ENCODE assay signal across 14 cellular contexts in the genomic region with DNA sequence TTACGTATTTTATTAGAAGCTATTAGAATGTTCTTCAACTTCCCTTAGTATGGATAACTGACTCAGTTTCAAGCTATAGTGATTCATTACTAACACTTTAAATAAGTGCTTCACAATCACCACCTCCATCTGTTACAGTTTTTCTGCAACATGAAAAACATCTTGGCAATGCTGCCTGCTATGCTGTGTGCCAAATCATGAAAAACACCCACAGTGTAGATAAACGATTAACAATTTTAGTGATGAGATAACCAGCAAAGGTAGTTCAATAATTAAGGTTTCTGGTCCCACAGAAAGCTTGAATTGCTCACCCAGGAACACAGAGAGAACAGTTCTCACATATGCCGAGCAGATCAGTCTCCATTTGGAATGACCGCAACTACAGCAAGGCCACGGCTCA. TPM values are rescaled to one million over a fixed set of nuclear protein-coding genes. Genes with fewer than 3 reads are reported as not detected.
A peak's percentile ranks its signal among the peaks of the same experiment; 100 is the strongest.
DNase-seq lines count a peak whose midpoint lies in the region; ATAC-seq and TF ChIP-seq lines count a peak whose summit lies in the region.
"Had no signal": no experiment of that assay in that cellular context is flagged by ENCODE, and none has a peak within 500 bp of the region (broad histone marks: within the 10 kb centered on the region; RNA-seq: fewer than 3 reads in every experiment).

No MANE protein-coding gene starts in this region.

- WGBS in right cardiac atrium: 67% methylated on average over 5 of the region's 5 CpGs

- no peaks in the 10 kb centered on the region for H3K36me3 ChIP-seq in CD4-positive, CD25-positive, alpha-beta regulatory T cell (ENCODE audit: control insufficient read depth, insufficient read depth, low read length)
- no peaks in the 10 kb centered on the region for H3K36me3 ChIP-seq in GM23338 (ENCODE audit: insufficient read depth)
- no peaks in the 10 kb centered on the region for H3K36me3 ChIP-seq in naive thymus-derived CD4-positive, alpha-beta T cell (ENCODE audit: control insufficient read depth in 2 of 3, insufficient read depth in 3 of 3, low read length in 3 of 3)

- H3K79me2 ChIP-seq in GM23338 (replicated peaks; ENCODE audit: insufficient read depth): peaks cover 86% of the 10 kb centered on the region

- CTCF ChIA-PET in activated CD8-positive, alpha-beta T cell treated with anti-CD3 and anti-CD28 coated beads, Interleukin-2, amount 10 ng/mL, durations not matched to agents 7 days and 5 days (lab: Charles Lee): interaction anchor here (1.3 to 6.9 kb wide), 2 partner anchors 18 to 70 kb away, joined by 3 to 46 read pairs; partner anchors contain the start of gene MIF4GD
- CTCF ChIA-PET in naive thymus-derived CD4-positive, alpha-beta T cell (lab: Charles Lee): interaction anchor here (0.6 kb wide), 1 partner anchor 72 kb away, joined by 3 read pairs; no protein-coding TSS in a partner anchor

- 0 out of 2 replicates have a peak, but pooled peaks cover 3% of the 10 kb centered on the region for H4K20me1 ChIP-seq in GM23338 (replicated peaks; ENCODE audit: insufficient read depth)

- H3K4me3 Mint-ChIP-seq in CD4-positive, CD25-positive, alpha-beta regulatory T cell: peak overlapping the region in 3 of 4 donors; percentile 49 to 74 (median 69)
- no peak overlapping the region; the same call in 2 of the 3 replicates for H3K4me3 Mint-ChIP-seq in GM23338
- no peak overlapping the region for H3K4me3 Mint-ChIP-seq in activated CD8-positive, alpha-beta T cell treated with anti-CD3 and anti-CD28 coated beads, Interleukin-2, amount 10 ng/mL, durations not matched to agents 7 days and 5 days
- peak overlapping the region in 7 of 10 donors; percentile 18 to 83 (median 55) for H3K4me3 Mint-ChIP-seq in naive thymus-derived CD4-positive, alpha-beta T cell

- in situ Hi-C loops in KBM-7 (cut with MboI; ENCODE audit: low pct_unique_long_range_greater_than_20kb, low sequenced_read_pairs): no loop called here

- peaks cover 11% of the 10 kb centered on the region for H3F3A ChIP-seq in GM23338 (replicated peaks; ENCODE audit: low read depth)

- H3K9me2 ChIP-seq in GM23338 (ENCODE audit: insufficient read depth): no peaks in the 10 kb centered on the region

- no peaks in the 10 kb centered on the region for H3K27me3 ChIP-seq in CD4-positive, CD25-positive, alpha-beta regulatory T cell (ENCODE audit: control insufficient read depth, insufficient read depth, low read length)
- H3K27me3 ChIP-seq in GM23338 (ENCODE audit: insufficient read depth) (no peaks in the 10 kb centered on the region), right cardiac atrium (ENCODE audit: control insufficient read depth, insufficient read depth) (no peaks in the 10 kb centered on the region)
- no peaks in the 10 kb centered on the region for H3K27me3 ChIP-seq in naive thymus-derived CD4-positive, alpha-beta T cell (ENCODE audit: control insufficient read depth in 2 of 2, insufficient read depth in 2 of 2, low read length in 2 of 2)

- TF ChIP-seq CTCF in GM23338 (conservative IDR thresholded peaks at IDR 0.05; ENCODE audit: low read depth in 2 of 2): no peak

- H3K36me3 Mint-ChIP-seq in CD4-positive, CD25-positive, alpha-beta regulatory T cell: peaks cover 6% of the 10 kb centered on the region
- H3K36me3 Mint-ChIP-seq in GM23338 (ENCODE audit: low read depth): peaks cover 2% of the 10 kb centered on the region; the same call in 1 of the 3 replicates
- peaks cover 26% of the 10 kb centered on the region for H3K36me3 Mint-ChIP-seq in activated CD8-positive, alpha-beta T cell treated with anti-CD3 and anti-CD28 coated beads, Interleukin-2, amount 10 ng/mL, durations not matched to agents 7 days and 5 days (ENCODE audit: low read depth)
- H3K36me3 Mint-ChIP-seq in naive thymus-derived CD4-positive, alpha-beta T cell: peaks cover 0 to 14% (median 0%) of the 10 kb centered on the region in 5 donors

- POLR2A ChIA-PET in activated CD8-positive, alpha-beta T cell treated with anti-CD3 and anti-CD28 coated beads, Interleukin-2, amount 10 ng/mL, durations not matched to agents 7 days and 5 days (lab: Charles Lee): no interaction called here
- POLR2A ChIA-PET in naive thymus-derived CD4-positive, alpha-beta T cell (lab: Charles Lee): interaction anchor here (0.6 to 1.0 kb wide), 2 partner anchors 10 to 351 kb away, joined by 3 read pairs; no protein-coding TSS in a partner anchor

- no peak overlapping the region for H2AFZ ChIP-seq in GM23338

- H3K4me1 Mint-ChIP-seq in CD4-positive, CD25-positive, alpha-beta regulatory T cell: peaks cover 42 to 89% (median 69%) of the 10 kb centered on the region in 4 donors
- peaks cover 56% of the 10 kb centered on the region for H3K4me1 Mint-ChIP-seq in GM23338
- peaks cover 87% of the 10 kb centered on the region for H3K4me1 Mint-ChIP-seq in activated CD8-positive, alpha-beta T cell treated with anti-CD3 and anti-CD28 coated beads, Interleukin-2, amount 10 ng/mL, durations not matched to agents 7 days and 5 days (ENCODE audit: low read depth)
- H3K4me1 Mint-ChIP-seq in naive thymus-derived CD4-positive, alpha-beta T cell: peaks cover 61 to 94% (median 82%) of the 10 kb centered on the region in 7 donors

- H3K9me3 ChIP-seq in CD4-positive, CD25-positive, alpha-beta regulatory T cell (ENCODE audit: control insufficient read depth in 2 of 2, low read length in 2 of 2): no peaks in the 10 kb centered on the region
- H3K9me3 ChIP-seq in naive thymus-derived CD4-positive, alpha-beta T cell (ENCODE audit: control insufficient read depth in 2 of 3, low read length in 3 of 3): no peaks in the 10 kb centered on the region
- no peaks in the 10 kb centered on the region for H3K9me3 ChIP-seq in right cardiac atrium (ENCODE audit: control insufficient read depth, low read length)

- H3K27ac ChIP-seq in CD4-positive, CD25-positive, alpha-beta regulatory T cell (ENCODE audit: insufficient read depth, low read length, poor library complexity, severe bottlenecking): peak overlapping the region; percentile 66
- H3K27ac ChIP-seq in GM23338 (ENCODE audit: low read depth): peak overlapping the region; percentile 84
- H3K27ac ChIP-seq in naive thymus-derived CD4-positive, alpha-beta T cell (ENCODE audit: low read depth, low read length): peak overlapping the region; percentile 40
- no peak overlapping the region for H3K27ac ChIP-seq in right cardiac atrium (ENCODE audit: low read length)

- no peaks in the 10 kb centered on the region for H3K9me3 Mint-ChIP-seq in CD4-positive, CD25-positive, alpha-beta regulatory T cell
- H3K9me3 Mint-ChIP-seq in GM23338: no peaks in the 10 kb centered on the region
- peaks cover 4% of the 10 kb centered on the region for H3K9me3 Mint-ChIP-seq in activated CD8-positive, alpha-beta T cell treated with anti-CD3 and anti-CD28 coated beads, Interleukin-2, amount 10 ng/mL, durations not matched to agents 7 days and 5 days (ENCODE audit: insufficient read depth)
- no peaks in the 10 kb centered on the region for H3K9me3 Mint-ChIP-seq in naive thymus-derived CD4-positive, alpha-beta T cell

- no peak overlapping the region for H3K4me3 ChIP-seq in CD4-positive, CD25-positive, alpha-beta regulatory T cell (ENCODE audit: low read depth, low read length)
- H3K4me3 ChIP-seq in GM23338: no peak overlapping the region
- no peak overlapping the region for H3K4me3 ChIP-seq in naive thymus-derived CD4-positive, alpha-beta T cell (ENCODE audit: low read length)
- H3K4me3 ChIP-seq in right cardiac atrium (ENCODE audit: low read length): no peak overlapping the region

- H3K4me2 ChIP-seq in GM23338: 0 out of 2 replicates have a peak overlapping the region, but pooled peaks have one; percentile 7

- intact Hi-C loops in naive thymus-derived CD4-positive, alpha-beta T cell (cut with micrococcal nuclease): no loop called here
- intact Hi-C loops in right cardiac atrium (cut with DNase I): loop anchor here in 1 of 4 donors (10.0 kb wide), 1 partner anchor 54 kb away; no protein-coding TSS in a partner anchor

- no peak for DNase-seq in CD4-positive, CD25-positive, alpha-beta regulatory T cell
- no peak for DNase-seq in GM23338 (ENCODE audit: low spot score)
- DNase-seq in activated CD8-positive, alpha-beta T cell treated with anti-CD3 and anti-CD28 coated beads, Interleukin-2, amount 10 ng/mL, durations not matched to agents 7 days and 5 days: no peak
- no peak for DNase-seq in naive thymus-derived CD4-positive, alpha-beta T cell
- no peak for DNase-seq in H4 (ENCODE audit: low spot score)
- DNase-seq in right cardiac atrium: no peak
- DNase-seq in KBM-7: no peak
- no peak for DNase-seq in SW 1271 (lab: John Stamatoyannopoulos, UW)
- DNase-seq: NCI-H2081; PC-3; posterior cingulate gyrus; stimulated activated CD4-positive, alpha-beta T cell treated with anti-CD3 and anti-CD28 coated beads, Interleukin-2, amount 100 ng/mL, for 48 hours; stimulated activated naive CD8-positive, alpha-beta T cell treated with anti-CD3 and anti-CD28 coated beads, Interleukin-15, Interleukin-2, amounts not matched to agents 100 U/mL and 50 U/mL, for 24 hours; T1000 had no signal

- H3K27me3 Mint-ChIP-seq in CD4-positive, CD25-positive, alpha-beta regulatory T cell: no peaks in the 10 kb centered on the region
- peaks cover 3% of the 10 kb centered on the region for H3K27me3 Mint-ChIP-seq in GM23338 (ENCODE audit: insufficient read depth, low read depth, poor library complexity)
- H3K27me3 Mint-ChIP-seq in activated CD8-positive, alpha-beta T cell treated with anti-CD3 and anti-CD28 coated beads, Interleukin-2, amount 10 ng/mL, durations not matched to agents 7 days and 5 days (ENCODE audit: low read depth): no peaks in the 10 kb centered on the region
- no peaks in the 10 kb centered on the region for H3K27me3 Mint-ChIP-seq in naive thymus-derived CD4-positive, alpha-beta T cell

- ATAC-seq in CD4-positive, CD25-positive, alpha-beta regulatory T cell (ENCODE audit: low read depth in 2 of 2): no peak
- ATAC-seq in GM23338: no peak
- no peak for ATAC-seq in activated CD8-positive, alpha-beta T cell treated with anti-CD3 and anti-CD28 coated beads, Interleukin-2, amount 10 ng/mL, durations not matched to agents 7 days and 5 days
- no peak for ATAC-seq in naive thymus-derived CD4-positive, alpha-beta T cell
- no peak for ATAC-seq in right cardiac atrium
- ATAC-seq: PC-3; stimulated activated naive CD8-positive, alpha-beta T cell treated with anti-CD3 and anti-CD28 coated beads, Interleukin-15, Interleukin-2, amounts not matched to agents 100 U/mL and 50 U/mL, for 24 hours had no signal

- H3K27ac Mint-ChIP-seq in CD4-positive, CD25-positive, alpha-beta regulatory T cell: peak overlapping the region; percentile 11 to 85 (median 85)
- H3K27ac Mint-ChIP-seq in GM23338: peak overlapping the region; percentile 42; the same call in 1 of the 2 replicates
- H3K27ac Mint-ChIP-seq in activated CD8-positive, alpha-beta T cell treated with anti-CD3 and anti-CD28 coated beads, Interleukin-2, amount 10 ng/mL, durations not matched to agents 7 days and 5 days: peak overlapping the region; percentile 83
- peak overlapping the region; percentile 66 to 93 (median 88) for H3K27ac Mint-ChIP-seq in naive thymus-derived CD4-positive, alpha-beta T cell

- peaks cover 92% of the 10 kb centered on the region for H3K4me1 ChIP-seq in CD4-positive, CD25-positive, alpha-beta regulatory T cell (ENCODE audit: control insufficient read depth, insufficient read depth, low read length, poor library complexity, severe bottlenecking)
- H3K4me1 ChIP-seq in GM23338 (ENCODE audit: insufficient read depth) (peaks cover 59% of the 10 kb centered on the region), right cardiac atrium (ENCODE audit: control insufficient read depth, insufficient read depth, low read length) (peaks cover 16% of the 10 kb centered on the region)
- peaks cover 48 to 81% of the 10 kb centered on the region in 2 donors for H3K4me1 ChIP-seq in naive thymus-derived CD4-positive, alpha-beta T cell (ENCODE audit: control insufficient read depth in 2 of 2, insufficient read depth in 2 of 2, low read length in 2 of 2)

RNA-seq across cellular contexts. Expression of gene SLC25A19, which starts 51.4 kb away (rescaled TPM):
- 24.9 TPM for total RNA-seq in CD4-positive, CD25-positive, alpha-beta regulatory T cell
- 10 to 100 TPM; 15.1 to 21.9 (median 19.0) TPM for polyA plus RNA-seq in CD4-positive, CD25-positive, alpha-beta regulatory T cell
- 16.3 and 22.4 TPM in 2 replicates for total RNA-seq in GM23338 (2014; rRNA removed; shearing (Covaris generic))
- 17.9 and 19.4 TPM in 2 replicates for polyA plus RNA-seq in GM23338 (2016; fragmentation: Nextera tagmentation; extraction: Ambion mirVana)
- 10 to 100 TPM; 41.1 to 43.6 TPM for total RNA-seq in activated CD8-positive, alpha-beta T cell treated with anti-CD3 and anti-CD28 coated beads, Interleukin-2, amount 10 ng/mL, durations not matched to agents 7 days and 5 days
- 10 to 100 TPM; 15.6 to 42.5 (median 21.1) TPM for total RNA-seq in naive thymus-derived CD4-positive, alpha-beta T cell
- polyA plus RNA-seq in naive thymus-derived CD4-positive, alpha-beta T cell: 10 to 100 TPM; 13.0 to 15.5 TPM
- total RNA-seq in H4 (2014; rRNA removed; shearing (Covaris generic)): 6.8 and 13.1 TPM in 2 replicates
- total RNA-seq in right cardiac atrium: 10 to 100 TPM in 2 of 4 donors, 1 to 10 TPM in 2; 8.4 to 23.5 (median 14.8) TPM
- polyA plus RNA-seq in right cardiac atrium: 14.2 TPM

Comparison
In these comparisons a context has a peak if more than half of its experiments do, and no peak if none do; other contexts are left out.
1. H3K4me3 Mint-ChIP-seq: peak in CD4-positive, CD25-positive, alpha-beta regulatory T cell (3 of 4) and naive thymus-derived CD4-positive, alpha-beta T cell (7 of 10); none in GM23338 (single experiment) and activated CD8-positive, alpha-beta T cell treated with anti-CD3 and anti-CD28 coated beads, Interleukin-2, amount 10 ng/mL, durations not matched to agents 7 days and 5 days (single experiment).
2. Peak in every context shown above with its lines, with median percentiles within 50 percentile points of each other: H3K27ac Mint-ChIP-seq.